Comparison of ENCODE assay signal across 13 cellular contexts in genomic region chr1:17866451-17867029, GRCh38.
DNase-seq lines count a peak whose midpoint lies in the region; ATAC-seq, FAIRE-seq and TF ChIP-seq lines count a peak whose summit lies in the region.
"Had no signal": no experiment of that assay in that cellular context is flagged by ENCODE, and none has a peak within 500 bp of the region (broad histone marks: within the 10 kb centered on the region; RNA-seq: fewer than 3 reads in every experiment).

No MANE protein-coding gene starts in this region.

- H2BK20ac ChIP-seq in H9 (ENCODE audit: low read depth, low read length, poor library complexity, severe bottlenecking): no peak overlapping the region

- H3K79me1 ChIP-seq in H9 (ENCODE audit: insufficient read depth, low read depth, low read length, poor library complexity, severe bottlenecking): no peaks in the 10 kb centered on the region

- WGBS in H9 (ENCODE audit: extremely low coverage, insufficient read length, low lambda C conversion rate): no CpG with 5 or more reads among the region's 5 CpGs

- H3K9ac ChIP-seq in H9 (ENCODE audit: extremely low read depth, insufficient read length, low read length): no peak overlapping the region

- no peaks in the 10 kb centered on the region for H3K79me2 ChIP-seq in H9 (ENCODE audit: insufficient read depth, low read length)

- H3K4ac ChIP-seq in H9 (ENCODE audit: low read depth, low read length): no peak overlapping the region

- H3K4me3 ChIP-seq in foreskin fibroblast (ENCODE audit: low read depth in 1 of 2, low read length in 2 of 2): no peak overlapping the region

- H2BK5ac ChIP-seq in H9 (ENCODE audit: insufficient read length, low read length): no peak overlapping the region

- H2AK5ac ChIP-seq in H9 (ENCODE audit: insufficient read length, low read length): no peak overlapping the region

- peaks cover 16 to 25% of the 10 kb centered on the region in 2 experiments for H3K4me1 Mint-ChIP-seq in H9

- H3K9me3 Mint-ChIP-seq in H9: peaks cover 6 to 8% of the 10 kb centered on the region in 2 experiments; a peak in 4 of 5 replicates
- H3K9me3 Mint-ChIP-seq: activated T-cell treated with anti-CD3 and anti-CD28 coated beads, Interleukin-2, amount 50 U/mL, for 72 hours had no signal

- H2AFZ ChIP-seq in H9 (ENCODE audit: low read length): no peak overlapping the region

- no peak overlapping the region for H4K91ac ChIP-seq in H9 (ENCODE audit: insufficient read length, low read depth, low read length)

- H3K4me2 ChIP-seq in H9 (ENCODE audit: insufficient read depth, insufficient read length, low read length): no peak overlapping the region

- peaks cover 6% of the 10 kb centered on the region for H3K27me3 Mint-ChIP-seq in H9 (ENCODE audit: low read depth)

- TF ChIP-seq CTCF in H9 (conservative IDR thresholded peaks at IDR 0.05) (no peak), foreskin fibroblast (IDR thresholded peaks at IDR 0.05; ENCODE audit: low read depth, low read length) (no peak)

- no peak overlapping the region for H3K4me3 Mint-ChIP-seq in H9
- H3K4me3 Mint-ChIP-seq: activated T-cell treated with anti-CD3 and anti-CD28 coated beads, Interleukin-2, amount 50 U/mL, for 72 hours had no signal

- H3K56ac ChIP-seq in H9 (ENCODE audit: insufficient read length, low read depth, low read length): no peak overlapping the region

- H3K27ac Mint-ChIP-seq in H9: peak overlapping the region in 2 of 3 experiments; percentile 62 to 81; a peak in 3 of 7 replicates
- H3K27ac Mint-ChIP-seq: activated T-cell treated with anti-CD3 and anti-CD28 coated beads, Interleukin-2, amount 50 U/mL, for 72 hours had no signal

- peaks cover 2% of the 10 kb centered on the region; the same call in 1 of the 2 replicates for H3K4me1 ChIP-seq in H9 (ENCODE audit: insufficient read depth, low read length)

- no peaks in the 10 kb centered on the region for H3K9me3 ChIP-seq in H9 (ENCODE audit: control insufficient read depth, low read depth, low read length)

- FAIRE-seq in urothelium cell line (lab: Jason Lieb, UNC): no peak
- FAIRE-seq: H1 had no signal

- no peak overlapping the region for H2BK120ac ChIP-seq in H9 (ENCODE audit: low read depth, low read length, poor library complexity, severe bottlenecking)

- no peak overlapping the region; the same call in 1 of the 2 replicates for H3K14ac ChIP-seq in H9 (ENCODE audit: insufficient read depth, low read length)

- no peak overlapping the region for H3K18ac ChIP-seq in H9 (ENCODE audit: insufficient read length, low read depth, low read length)

- H4K5ac ChIP-seq in H9 (ENCODE audit: insufficient read length, low read depth, low read length): no peak overlapping the region

- no peaks in the 10 kb centered on the region for H3K23me2 ChIP-seq in H9 (ENCODE audit: insufficient read length, low read depth, low read length, poor library complexity, severe bottlenecking)

- no peak for ATAC-seq in HG02870 (IDR thresholded peaks at IDR 0.05; ENCODE audit: unreplicated experiment)
- ATAC-seq: activated T-cell treated with anti-CD3 and anti-CD28 coated beads, Interleukin-2, amount 50 U/mL, for 72 hours had no signal

- H3T11ph ChIP-seq in H9 (ENCODE audit: low read length): no peak overlapping the region

- H3K27me3 ChIP-seq in H9 (ENCODE audit: insufficient read depth, low read length): no peaks in the 10 kb centered on the region

- DNase-seq in H9: no peak
- DNase-seq in T1000 (lab: John Stamatoyannopoulos, UW): peak; percentile 70
- DNase-seq in foreskin fibroblast: peak; percentile 94 to 97
- peak; percentile 72 for DNase-seq in urothelium cell line (ENCODE audit: low spot score)
- DNase-seq in iPS-NIHi7 (ENCODE audit: extremely low spot score): no peak
- no peak for DNase-seq in SHP77 treated with DMSO at 0.1 percent for 48 hours (lab: John Stamatoyannopoulos, UW)
- DNase-seq: activated T-cell treated with anti-CD3 and anti-CD28 coated beads, Interleukin-2, amount 50 U/mL, for 72 hours; cerebellar nuclear complex; GF-D8; stimulated activated CD4-positive, alpha-beta T cell treated with anti-CD3 and anti-CD28 coated beads, Interleukin-15, amount 100 ng/mL, for 24 hours; stimulated activated naive CD4-positive, alpha-beta T cell had no signal

- H2BK12ac ChIP-seq in H9 (ENCODE audit: insufficient read length, low read depth, low read length): no peak overlapping the region

- no peak overlapping the region for H3K27ac ChIP-seq in H9 (ENCODE audit: insufficient read length, low read depth, low read length)

- H4K20me1 ChIP-seq in H9 (ENCODE audit: control insufficient read depth, insufficient read depth, insufficient read length): no peaks in the 10 kb centered on the region

- H4K8ac ChIP-seq in H9 (replicated peaks; ENCODE audit: insufficient read length, low read depth, low read length): no peak overlapping the region

- no peak overlapping the region for H3K23ac ChIP-seq in H9 (ENCODE audit: insufficient read length, low read depth, low read length)

- H2BK15ac ChIP-seq in H9 (ENCODE audit: low read depth, low read length): no peak overlapping the region

- H3K36me3 Mint-ChIP-seq in H9 (ENCODE audit: insufficient read depth in 1 of 3, low read depth in 3 of 3): peaks cover 0 to 13% (median 2%) of the 10 kb centered on the region in 3 experiments; a peak in 5 of 7 replicates

Comparison
In these comparisons a context has a peak if more than half of its experiments do, and no peak if none do; other contexts are left out.
1. DNase-seq: peak in T1000 (single experiment), foreskin fibroblast (2 of 2) and urothelium cell line (single experiment); none in H9 (single experiment), iPS-NIHi7 (single experiment) and SHP77 treated with DMSO at 0.1 percent for 48 hours (single experiment).